8 cellular contexts compared by ENCODE assay signal in genomic region chr2:131668794-131669532, GRCh38.
DNase-seq lines count a peak whose midpoint lies in the region; ATAC-seq and TF ChIP-seq lines count a peak whose summit lies in the region.
"Not testable (repeated sequence)": the region's sequence is repeated elsewhere in the genome, so short reads cannot be mapped to it uniquely, and the experiment has no call there.

No MANE protein-coding gene starts in this region.

- H4K5ac ChIP-seq in IMR-90 (ENCODE audit: low read depth, low read length), result peak overlapping the region; percentile 99

- ATAC-seq in IMR-90 (ENCODE audit: low read depth), result peak; percentile 36; the same call in 1 of the 2 replicates
- ATAC-seq in heart left ventricle, result not testable (repeated sequence)

- H3K4me1 Mint-ChIP-seq in chondrocyte (ENCODE audit: low read depth), result peaks cover 14% of the 10 kb centered on the region

- H2BK20ac ChIP-seq in IMR-90 (ENCODE audit: low read depth, low read length), result peak overlapping the region; percentile 90

- H2AK5ac ChIP-seq in IMR-90 (ENCODE audit: low read depth, low read length), result peak overlapping the region; percentile 85; the same call in 1 of the 2 replicates

- peak overlapping the region; percentile 89 for H3K14ac ChIP-seq in IMR-90 (replicated peaks; ENCODE audit: low read depth, low read length)

- H3K4me1 ChIP-seq in IMR-90 (ENCODE audit: control insufficient read depth, insufficient read depth, low read length), result peaks cover 11% of the 10 kb centered on the region
- H3K4me1 ChIP-seq in heart left ventricle, result peaks cover 0 to 28% (median 17%) of the 10 kb centered on the region in 12 donors
- H3K4me1 ChIP-seq in osteoblast (ENCODE audit: insufficient read depth, low read length), result peaks cover 13% of the 10 kb centered on the region

- DNase-seq in ACHN (peak; percentile 82), EL (peak; percentile 84), IMR-90 (peak; percentile 94), NOMO-1 (lab: John Stamatoyannopoulos, UW; ENCODE audit: unreplicated experiment in 2 of 2) (peak; percentile 81 to 96), SKM-1 treated with dmso at 0.1 percent for 144 hours (lab: John Stamatoyannopoulos, UW; ENCODE audit: unreplicated experiment) (peak; percentile 89), heart left ventricle (peak in 1 of 5 donors; percentile 45), osteoblast (ENCODE audit: insufficient read length, low spot score, missing footprints) (peak; percentile 62)
- not testable (repeated sequence) for DNase-seq in chondrocyte (ENCODE audit: low spot score)

- in situ Hi-C loops in ACHN (cut with HindIII; ENCODE audit: low pct_ligation_motif_present, low pct_unique_long_range_greater_than_20kb, low sequenced_read_pairs); IMR-90 (cut with MboI; ENCODE audit: low sequenced_read_pairs): not testable (repeated sequence)

- peaks cover 13% of the 10 kb centered on the region for H3K9me3 Mint-ChIP-seq in chondrocyte (ENCODE audit: low read depth)

- H3K4ac ChIP-seq in IMR-90 (ENCODE audit: low read depth, low read length), result peak overlapping the region; percentile 95

- H3K18ac ChIP-seq in IMR-90 (ENCODE audit: low read depth, low read length), result peak overlapping the region; percentile 98

- H3K4me2 ChIP-seq in IMR-90 (ENCODE audit: low read depth, low read length), result 0 out of 2 replicates have a peak overlapping the region, but pooled peaks have one; percentile 12
- not testable (repeated sequence) for H3K4me2 ChIP-seq in osteoblast (ENCODE audit: insufficient read depth, low read length)

- not testable (repeated sequence) for H3K56ac ChIP-seq in IMR-90 (ENCODE audit: extremely low read depth, insufficient read depth, low read length)

- POLR2A ChIA-PET in IMR-90 (lab: Charles Lee; ENCODE audit: unreplicated experiment), result not testable (repeated sequence)

- H3K27ac ChIP-seq in IMR-90 (ENCODE audit: insufficient read depth, low read length), result peak overlapping the region; percentile 99
- peak overlapping the region in 10 of 12 donors; percentile 44 to 78 (median 60) for H3K27ac ChIP-seq in heart left ventricle
- peak overlapping the region; percentile 50 for H3K27ac ChIP-seq in osteoblast (ENCODE audit: low read depth, low read length)

- CTCF ChIA-PET in IMR-90 (lab: Yijun Ruan, JAX), result not testable (repeated sequence)

- H3K4me3 Mint-ChIP-seq in chondrocyte (ENCODE audit: unreplicated experiment), result not testable (repeated sequence)

- not testable (repeated sequence) for H3K4me3 ChIP-seq in IMR-90 (ENCODE audit: insufficient read depth, low read depth, low read length); heart left ventricle; osteoblast (ENCODE audit: insufficient read depth, low read length)

- H2AFZ ChIP-seq in IMR-90 (replicated peaks; ENCODE audit: low read length, poor library complexity) (peak overlapping the region; percentile 77), osteoblast (ENCODE audit: low read length) (peak overlapping the region; percentile 28)

- H3K27me3 ChIP-seq in IMR-90 (ENCODE audit: control insufficient read depth, insufficient read depth, low read length); osteoblast (ENCODE audit: insufficient read depth, low read length): not testable (repeated sequence)
- H3K27me3 ChIP-seq in heart left ventricle, result peaks cover 0 to 17% (median 0%) of the 10 kb centered on the region in 9 donors

- not testable (repeated sequence) for BruUV-seq in IMR-90 (replicated peaks; lab: Mats Ljungman, UMichigan)

- not testable (repeated sequence) for H3K36me3 Mint-ChIP-seq in chondrocyte (ENCODE audit: low read depth)

- not testable (repeated sequence) for H3K27me3 Mint-ChIP-seq in chondrocyte (ENCODE audit: low read depth)

- peak overlapping the region; percentile 97 for H2BK5ac ChIP-seq in IMR-90 (ENCODE audit: low read depth, low read length, poor library complexity, severe bottlenecking)

- H2BK15ac ChIP-seq in IMR-90 (ENCODE audit: low read depth, low read length), result peak overlapping the region; percentile 98; the same call in 2 of the 3 replicates

- not testable (repeated sequence) for H3K36me3 ChIP-seq in IMR-90 (ENCODE audit: control insufficient read depth, insufficient read depth, low read length); heart left ventricle; osteoblast (ENCODE audit: insufficient read depth, low read length)

- H2AK9ac ChIP-seq in IMR-90 (replicated peaks; ENCODE audit: low read depth, low read length, poor library complexity), result peak overlapping the region; percentile 65

- peak overlapping the region; percentile 93 for H2BK120ac ChIP-seq in IMR-90 (ENCODE audit: low read depth, low read length)

- peak overlapping the region; percentile 84; the same call in 1 of the 2 replicates for H3K23ac ChIP-seq in IMR-90 (ENCODE audit: low read depth, low read length)

- H3K9me3 ChIP-seq in IMR-90 (ENCODE audit: control insufficient read depth, insufficient read depth, low read length); heart left ventricle; osteoblast (ENCODE audit: low read depth, low read length): not testable (repeated sequence)

- dilution Hi-C loops in IMR-90 (cut with HindIII; ENCODE audit: low sequenced_read_pairs, unreplicated experiment), result not testable (repeated sequence)

- peak overlapping the region; percentile 89 for H3K27ac Mint-ChIP-seq in chondrocyte (ENCODE audit: unreplicated experiment)

- TF ChIP-seq RAD21 in IMR-90 (IDR thresholded peaks at IDR 0.05; ENCODE audit: low read length), result not testable (repeated sequence)

- not testable (repeated sequence) for TF ChIP-seq POLR2A in IMR-90 (IDR thresholded peaks at IDR 0.05; ENCODE audit: low read depth, low read length); heart left ventricle (IDR thresholded peaks at IDR 0.05)

- 0 out of 2 replicates have a peak overlapping the region, but pooled peaks have one; percentile 46 for H3K9ac ChIP-seq in IMR-90 (ENCODE audit: low read depth, low read length)

- H4K20me1 ChIP-seq in IMR-90 (ENCODE audit: insufficient read depth, low read length); osteoblast (ENCODE audit: insufficient read depth, low read length): not testable (repeated sequence)

- H4K8ac ChIP-seq in IMR-90 (ENCODE audit: low read depth in 2 of 2, low read length in 2 of 2), result peak overlapping the region; percentile 80 to 96

- intact Hi-C loops in IMR-90 (cut with micrococcal nuclease); heart left ventricle (cut with DNase I): not testable (repeated sequence)

- not testable (repeated sequence) for H3K79me1 ChIP-seq in IMR-90 (ENCODE audit: low read depth in 1 of 2, low read length in 2 of 2)

- not testable (repeated sequence) for TF ChIP-seq CTCF in IMR-90 (conservative IDR thresholded peaks at IDR 0.05; ENCODE audit: low read depth, low read length); chondrocyte (IDR thresholded peaks at IDR 0.05); heart left ventricle (IDR thresholded peaks at IDR 0.05); osteoblast (IDR thresholded peaks at IDR 0.05; ENCODE audit: extremely low read depth, low read depth, low read length)

- H4K91ac ChIP-seq in IMR-90 (ENCODE audit: insufficient read depth, low read depth, low read length), result peak overlapping the region; percentile 86

- H3K79me2 ChIP-seq in osteoblast (ENCODE audit: insufficient read depth, low read length), result not testable (repeated sequence)

- not testable (repeated sequence) for H3K9me1 ChIP-seq in IMR-90 (ENCODE audit: insufficient read depth, low read length)

- WGBS in IMR-90 (ENCODE audit: extremely low coverage in 2 of 2, insufficient read length in 1 of 2), 2 experiments, result 50% methylated on average over 2 of the region's 5 CpGs; no CpG with 5 or more reads in 1 of the 2 experiments
- 43 to 56% (median 49%) methylated on average over 5 of the region's 5 CpGs for WGBS in heart left ventricle, 4 donors
